In the genomic region with DNA sequence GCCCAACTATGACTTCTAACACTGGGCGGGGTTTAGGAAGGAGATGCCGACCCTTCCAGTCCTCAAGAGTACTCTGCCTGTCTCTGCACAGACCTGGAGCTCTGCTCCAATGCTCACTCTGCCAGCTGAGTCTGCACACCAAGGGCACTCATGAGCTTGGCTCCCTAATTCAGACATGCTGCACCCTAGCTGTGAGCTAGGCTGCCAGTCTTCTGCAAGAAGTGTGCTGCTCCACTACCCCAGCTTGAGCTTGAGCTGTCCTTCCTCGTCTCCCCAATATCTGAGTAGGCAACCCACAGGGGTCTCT, we compare ENCODE assay signal across 8 cellular contexts. TPM values are rescaled to one million over a fixed set of nuclear protein-coding genes. Genes with fewer than 3 reads are reported as not detected.
DNase-seq lines count a peak whose midpoint lies in the region; ATAC-seq and TF ChIP-seq lines count a peak whose summit lies in the region.

No MANE protein-coding gene starts in this region.

- no peak for TF ChIP-seq POLR2A in heart left ventricle (IDR thresholded peaks at IDR 0.05)

- H3K9me3 Mint-ChIP-seq in activated T-cell treated with anti-CD3 and anti-CD28 coated beads, Interleukin-2, amount 50 U/mL, for 4 hours, result no peaks in the 10 kb centered on the region
- no peaks in the 10 kb centered on the region for H3K9me3 Mint-ChIP-seq in T-helper 1 cell treated with Interleukin-12 subunit alpha and Interleukin-12 subunit beta and Interleukin-4 antibody, amounts not matched to agents 30 μg/mL and 1 μg/mL, for 36 hours

- H3K27me3 ChIP-seq in heart left ventricle (no peaks in the 10 kb centered on the region), thoracic aorta (replicated peaks; ENCODE audit: insufficient read depth) (no peaks in the 10 kb centered on the region)

- no peak for DNase-seq in activated T-cell treated with anti-CD3 and anti-CD28 coated beads, Interleukin-2, amount 50 U/mL, for 4 hours
- DNase-seq in activated T-cell treated with anti-CD3 and anti-CD28 coated beads for 4 hours (no peak), heart left ventricle (peak in 2 of 5 donors; percentile 36 to 46), thoracic aorta (ENCODE audit: low spot score) (no peak), NCI-H82 (lab: John Stamatoyannopoulos, UW) (no peak)

- 38 to 47% (median 42%) methylated on average over 3 of the region's 3 CpGs for WGBS in heart left ventricle, 4 donors

- intact Hi-C loops in heart left ventricle (cut with DNase I), result no loop called here

- H3K36me3 Mint-ChIP-seq in activated T-cell treated with anti-CD3 and anti-CD28 coated beads, Interleukin-2, amount 50 U/mL, for 4 hours (ENCODE audit: insufficient read depth), result peaks cover 8% of the 10 kb centered on the region
- H3K36me3 Mint-ChIP-seq in T-helper 1 cell treated with Interleukin-12 subunit alpha and Interleukin-12 subunit beta and Interleukin-4 antibody, amounts not matched to agents 30 μg/mL and 1 μg/mL, for 36 hours (ENCODE audit: low read depth), result peaks cover 7% of the 10 kb centered on the region

- H3K4me3 ChIP-seq in heart left ventricle (no peak overlapping the region), thoracic aorta (peak overlapping the region; percentile 15)

- H3K27ac ChIP-seq in heart left ventricle, result peak overlapping the region in 9 of 12 donors; percentile 4 to 74 (median 36)
- peak overlapping the region; percentile 44 to 58 for H3K27ac ChIP-seq in thoracic aorta

- H3K4me1 ChIP-seq in heart left ventricle, result peaks cover 0 to 64% (median 44%) of the 10 kb centered on the region in 12 donors
- H3K4me1 ChIP-seq in thoracic aorta (ENCODE audit: control insufficient read depth in 1 of 2, low read depth in 2 of 2), result peaks cover 58 to 82% of the 10 kb centered on the region in 2 donors

- TF ChIP-seq CTCF in heart left ventricle (IDR thresholded peaks at IDR 0.05), result peak in 3 of 12 donors; percentile 11 to 19 (median 18)
- no peak for TF ChIP-seq CTCF in thoracic aorta (IDR thresholded peaks at IDR 0.05)

- no peak for ATAC-seq in activated T-cell treated with anti-CD3 and anti-CD28 coated beads, Interleukin-2, amount 50 U/mL, for 4 hours
- ATAC-seq in heart left ventricle, result peak; percentile 72 to 84 (median 75)
- ATAC-seq in thoracic aorta (ENCODE audit: insufficient number of reproducible peaks, low FRiP score, low read depth), result no peak
- ATAC-seq in HG02840 (IDR thresholded peaks at IDR 0.05; ENCODE audit: low FRiP score, unreplicated experiment), result no peak
- no peak for ATAC-seq in GM18858 (IDR thresholded peaks at IDR 0.05; ENCODE audit: unreplicated experiment)

- H3K9me3 ChIP-seq in heart left ventricle, result no peaks in the 10 kb centered on the region
- H3K9me3 ChIP-seq in thoracic aorta, result no peaks in the 10 kb centered on the region

- H3K27ac Mint-ChIP-seq in T-helper 1 cell treated with Interleukin-12 subunit alpha and Interleukin-12 subunit beta and Interleukin-4 antibody, amounts not matched to agents 30 μg/mL and 1 μg/mL, for 36 hours, result peak overlapping the region; percentile 21

- H3K4me1 Mint-ChIP-seq in activated T-cell treated with anti-CD3 and anti-CD28 coated beads, Interleukin-2, amount 50 U/mL, for 4 hours (ENCODE audit: low read depth), result peaks cover 19% of the 10 kb centered on the region
- H3K4me1 Mint-ChIP-seq in T-helper 1 cell treated with Interleukin-12 subunit alpha and Interleukin-12 subunit beta and Interleukin-4 antibody, amounts not matched to agents 30 μg/mL and 1 μg/mL, for 36 hours (ENCODE audit: low read depth), result peaks cover 22% of the 10 kb centered on the region

- H3K4me3 Mint-ChIP-seq in activated T-cell treated with anti-CD3 and anti-CD28 coated beads, Interleukin-2, amount 50 U/mL, for 4 hours, result peak overlapping the region; percentile 63
- H3K4me3 Mint-ChIP-seq in T-helper 1 cell treated with Interleukin-12 subunit alpha and Interleukin-12 subunit beta and Interleukin-4 antibody, amounts not matched to agents 30 μg/mL and 1 μg/mL, for 36 hours, result no peak overlapping the region

- H3K36me3 ChIP-seq in heart left ventricle (no peaks in the 10 kb centered on the region), thoracic aorta (no peaks in the 10 kb centered on the region)

- no peaks in the 10 kb centered on the region for H3K27me3 Mint-ChIP-seq in activated T-cell treated with anti-CD3 and anti-CD28 coated beads, Interleukin-2, amount 50 U/mL, for 4 hours (ENCODE audit: low read depth)
- no peaks in the 10 kb centered on the region for H3K27me3 Mint-ChIP-seq in T-helper 1 cell treated with Interleukin-12 subunit alpha and Interleukin-12 subunit beta and Interleukin-4 antibody, amounts not matched to agents 30 μg/mL and 1 μg/mL, for 36 hours (ENCODE audit: low read depth)

RNA-seq across cellular contexts. Expression of a gene that starts 13.2 kb away (rescaled TPM):
- 10 to 100 TPM; 60.9 to 89.1 (median 79.1) TPM for total RNA-seq in activated T-cell treated with anti-CD3 and anti-CD28 coated beads, Interleukin-2, amount 50 U/mL, for 4 hours
- total RNA-seq in heart left ventricle, result 10 to 100 TPM; 14.9 to 44.8 (median 23.4) TPM
- polyA plus RNA-seq in heart left ventricle, result 10 to 100 TPM in 1 of 2 donors, 1 to 10 TPM in 1; 4.6 to 15.4 TPM
- 10 to 100 TPM; 63.1 to 88.9 TPM for total RNA-seq in thoracic aorta

Comparison
In these comparisons a context has a peak if more than half of its experiments do, and no peak if none do; other contexts are left out.
1. ATAC-seq: peak in heart left ventricle (4 of 4); none in activated T-cell treated with anti-CD3 and anti-CD28 coated beads, Interleukin-2, amount 50 U/mL, for 4 hours (0 of 2), thoracic aorta (single experiment), HG02840 (single experiment) and GM18858 (single experiment).